ENCODE assay signal across 9 cellular contexts in genomic region chr13:40389081-40389641, GRCh38.
DNase-seq lines count a peak whose midpoint lies in the region; ATAC-seq lines count a peak whose summit lies in the region.
"Had no signal": no experiment of that assay in that cellular context is flagged by ENCODE, and none has a peak within 500 bp of the region (broad histone marks: within the 10 kb centered on the region; RNA-seq: fewer than 3 reads in every experiment).

No MANE protein-coding gene starts in this region.

- peak; percentile 50 for ATAC-seq in HG03520 (IDR thresholded peaks at IDR 0.05; ENCODE audit: unreplicated experiment)
- ATAC-seq in HG03457 (IDR thresholded peaks at IDR 0.05; ENCODE audit: unreplicated experiment) = no peak
- ATAC-seq: A549 had no signal

- DNase-seq in NK-92 treated with Interleukin-12 subunit alpha and Interleukin-12 subunit beta, amount 100 ng/mL, for 24 hours (lab: John Stamatoyannopoulos, UW) = peak; percentile 50
- DNase-seq in NK-92 (lab: John Stamatoyannopoulos, UW; ENCODE audit: unreplicated experiment) = no peak
- DNase-seq in activated naive CD4-positive, alpha-beta T cell treated with Interleukin-2 at 50 U/mL for 16 hours = peak; percentile 49
- DNase-seq in stimulated activated CD4-positive, alpha-beta T cell treated with anti-CD3 and anti-CD28 coated beads, Interleukin-15, amount 100 ng/mL, for 1 hour (ENCODE audit: low read depth in 1 of 2, low spot score in 1 of 2) = peak; percentile 12 to 21
- DNase-seq in SKM-1 treated with dmso at 0.1 percent for 144 hours (lab: John Stamatoyannopoulos, UW; ENCODE audit: unreplicated experiment) = no peak
- no peak for DNase-seq in OCI-M1 (lab: John Stamatoyannopoulos, UW)

Comparison
In these comparisons a context has a peak if more than half of its experiments do, and no peak if none do; other contexts are left out.
1. DNase-seq: peak in NK-92 treated with Interleukin-12 subunit alpha and Interleukin-12 subunit beta, amount 100 ng/mL, for 24 hours (single experiment), activated naive CD4-positive, alpha-beta T cell treated with Interleukin-2 at 50 U/mL for 16 hours (single experiment) and stimulated activated CD4-positive, alpha-beta T cell treated with anti-CD3 and anti-CD28 coated beads, Interleukin-15, amount 100 ng/mL, for 1 hour (2 of 2); none in NK-92 (single experiment), SKM-1 treated with dmso at 0.1 percent for 144 hours (single experiment) and OCI-M1 (single experiment).